In the genomic region with DNA sequence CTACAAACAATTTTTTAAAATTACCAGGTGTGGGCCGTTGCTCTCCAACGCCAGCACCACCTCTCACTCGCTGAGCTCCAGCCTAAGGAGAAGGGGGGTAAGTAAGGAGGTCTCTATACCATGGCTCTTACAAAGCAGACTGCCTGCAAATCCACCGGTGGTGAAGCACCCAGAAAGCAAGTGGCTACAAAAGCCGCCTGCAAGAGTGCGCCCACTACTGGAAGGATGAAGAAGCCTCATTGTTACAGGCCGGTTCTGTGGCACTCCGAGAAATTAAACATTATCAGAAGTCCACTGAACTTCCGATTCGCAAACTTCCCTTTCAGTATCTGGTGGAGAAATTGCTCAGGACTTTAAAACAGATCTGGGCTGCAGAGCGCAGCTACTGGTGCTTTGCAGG, we compare ENCODE assay signal across 11 cellular contexts. TPM values are rescaled to one million over a fixed set of nuclear protein-coding genes. Genes with fewer than 3 reads are reported as not detected.
DNase-seq lines count a peak whose midpoint lies in the region; ATAC-seq, FAIRE-seq and TF ChIP-seq lines count a peak whose summit lies in the region.
"Had no signal": no experiment of that assay in that cellular context is flagged by ENCODE, and none has a peak within 500 bp of the region (broad histone marks: within the 10 kb centered on the region; RNA-seq: fewer than 3 reads in every experiment).

No MANE protein-coding gene starts in this region.

- H3K18ac ChIP-seq in H1 (ENCODE audit: extremely low read depth, low read length) = no peak overlapping the region

- CTCF ChIA-PET in HepG2 (lab: Yijun Ruan, JAX; ENCODE audit: low intra/inter-chr PET ratio, low total read pairs) = no interaction called here
- CTCF ChIA-PET in H1 (lab: Charles Lee; ENCODE audit: partially characterized antibody) = interaction anchor here (0.6 to 8.2 kb wide), 16 partner anchors 8 to 299 kb away, joined by 3 to 78 read pairs (median 4); a partner anchor contains a TSS
- CTCF ChIA-PET in mammary epithelial cell (lab: Charles Lee; ENCODE audit: low non-redundant PET) = no interaction called here

- no peak overlapping the region for H2BK20ac ChIP-seq in H1 (ENCODE audit: low read length)

- H3K27ac ChIP-seq in HepG2 (ENCODE audit: extremely low read length, insufficient read depth, low read length) (no peak overlapping the region), right lobe of liver (no peak overlapping the region), H1 (ENCODE audit: low read depth, low read length) (no peak overlapping the region), stomach (no peak overlapping the region), mammary epithelial cell (ENCODE audit: insufficient read depth, low read depth, low read length) (no peak overlapping the region)
- H3K27ac ChIP-seq: pancreas had no signal

- H3K4me1 ChIP-seq in HepG2 (ENCODE audit: insufficient read depth, low read length) (no peaks in the 10 kb centered on the region), right lobe of liver (no peaks in the 10 kb centered on the region), Loucy (ENCODE audit: insufficient read depth, low read length, poor library complexity, severe bottlenecking) (no peaks in the 10 kb centered on the region), H1 (replicated peaks in 1 of 4; ENCODE audit: control insufficient read depth in 3 of 4, insufficient read depth in 4 of 4, low read length in 3 of 4) (no peaks in the 10 kb centered on the region), stomach (no peaks in the 10 kb centered on the region), mammary epithelial cell (ENCODE audit: insufficient read depth, low read length) (no peaks in the 10 kb centered on the region)
- H3K4me1 ChIP-seq: pancreas had no signal

- H3K36me3 ChIP-seq in HepG2 (replicated peaks in 1 of 2; ENCODE audit: control insufficient read depth in 1 of 2, insufficient read depth in 2 of 2, low read length in 2 of 2) (no peaks in the 10 kb centered on the region), right lobe of liver (no peaks in the 10 kb centered on the region), Loucy (ENCODE audit: insufficient read depth, low read length) (no peaks in the 10 kb centered on the region), H1 (ENCODE audit: control insufficient read depth in 2 of 4, insufficient read depth in 4 of 4, low read length in 3 of 4) (no peaks in the 10 kb centered on the region), stomach (no peaks in the 10 kb centered on the region), mammary epithelial cell (ENCODE audit: insufficient read depth, low read length) (no peaks in the 10 kb centered on the region)
- H3K36me3 ChIP-seq: pancreas had no signal

- H2BK5ac ChIP-seq in H1 (ENCODE audit: low read depth, low read length) = no peak overlapping the region

- H3K9me3 ChIP-seq in HepG2 (ENCODE audit: low read length) (no peaks in the 10 kb centered on the region), right lobe of liver (no peaks in the 10 kb centered on the region), Loucy (ENCODE audit: insufficient read depth, low read depth, low read length) (no peaks in the 10 kb centered on the region), H1 (ENCODE audit: insufficient read depth in 2 of 2, low read depth in 1 of 2, low read length in 1 of 2) (no peaks in the 10 kb centered on the region), stomach (no peaks in the 10 kb centered on the region), mammary epithelial cell (replicated peaks; ENCODE audit: insufficient read depth, low read length) (no peaks in the 10 kb centered on the region)
- H3K9me3 ChIP-seq: pancreas had no signal

- TF ChIP-seq RAD21 in HepG2 (CRISPR knock-in tag; IDR thresholded peaks at IDR 0.05) = no peak
- TF ChIP-seq RAD21 in H1 (IDR thresholded peaks at IDR 0.05 in 1 of 2, conservative IDR thresholded peaks at IDR 0.05 in 1 of 2; ENCODE audit: low read depth in 2 of 2, low read length in 2 of 2) = peak; percentile 71 to 82

- no peak overlapping the region for H3K14ac ChIP-seq in H1 (ENCODE audit: insufficient read length)

- DNase-seq in HepG2 (ENCODE audit: low spot score) (peak; percentile 31), right lobe of liver (no peak), H1 (ENCODE audit: low read depth in 1 of 2, low spot score in 2 of 2) (peak; percentile 27 to 71), stomach (peak; percentile 25), hepatic stellate cell (ENCODE audit: low spot score) (no peak), mammary epithelial cell (no peak)
- DNase-seq: activated B cell treated with CpG ODN at 0.5 μM for 24 hours, NCI-H510A treated with DMSO at 0.1 percent for 48 hours, pancreas had no signal

- FAIRE-seq in HepG2 (lab: Jason Lieb, UNC) (no peak), H1 (lab: Jason Lieb, UNC) (peak; percentile 24)
- FAIRE-seq: pancreas had no signal

- BruUV-seq in HepG2 (replicated peaks; lab: Mats Ljungman, UMichigan) (no TSS peak), mammary epithelial cell (replicated peaks; lab: Mats Ljungman, UMichigan) (no TSS peak)

- TF ChIP-seq CTCF in HepG2 (CRISPR knock-in tag; IDR thresholded peaks at IDR 0.05) (peak; percentile 48), right lobe of liver (IDR thresholded peaks at IDR 0.05) (peak in 1 of 4 donors; percentile 11), Loucy (conservative IDR thresholded peaks at IDR 0.05; ENCODE audit: low read length) (peak; percentile 35), H1 (IDR thresholded peaks at IDR 0.05; ENCODE audit: control extremely low read depth in 1 of 3, insufficient read depth in 1 of 3, low read depth in 1 of 3, low read length in 3 of 3) (peak; percentile 69 to 90 (median 82)), stomach (IDR thresholded peaks at IDR 0.05) (peak in 1 of 7 experiments; percentile 12), mammary epithelial cell (conservative IDR thresholded peaks at IDR 0.05 in 1 of 2, IDR thresholded peaks at IDR 0.05 in 1 of 2; ENCODE audit: extremely low read depth in 1 of 2, insufficient read depth in 1 of 2, low read depth in 1 of 2, low read length in 2 of 2) (peak in 1 of 2 donors; percentile 7)

- H2BK15ac ChIP-seq in H1 (ENCODE audit: low read length) = no peak overlapping the region

- H2BK12ac ChIP-seq in H1 (ENCODE audit: low read depth, low read length) = no peak overlapping the region

- H3K23me2 ChIP-seq in H1 (ENCODE audit: low read depth, low read length) = no peaks in the 10 kb centered on the region

- no peak overlapping the region for H2BK120ac ChIP-seq in H1 (replicated peaks; ENCODE audit: low read depth, low read length)

- 58% methylated on average over 6 of the region's 11 CpGs for WGBS in HepG2 (ENCODE audit: low lambda C conversion rate)
- 83% methylated on average over 8 of the region's 11 CpGs for WGBS in right lobe of liver (ENCODE audit: insufficient coverage, low coverage, low lambda C conversion rate, missing lambda C conversion rate)
- WGBS in H1 (ENCODE audit: extremely low coverage in 1 of 2, insufficient coverage in 1 of 2, insufficient read length in 1 of 2, insufficient replicate concordance in 2 of 2, low coverage in 1 of 2, low lambda C conversion rate in 2 of 2, missing lambda C conversion rate in 1 of 2), 2 experiments = 45% methylated on average over 11 of the region's 11 CpGs; no CpG with 5 or more reads in 1 of the 2 experiments
- 44 to 62% (median 55%) methylated on average over 11 of the region's 11 CpGs for WGBS in stomach, 5 donors
- WGBS in mammary epithelial cell (ENCODE audit: low coverage, missing lambda C conversion rate) = 78% methylated on average over 10 of the region's 11 CpGs

- no peak overlapping the region for H3K4ac ChIP-seq in H1 (replicated peaks; ENCODE audit: insufficient read length, low read depth, low read length)

- H2AK5ac ChIP-seq in H1 (ENCODE audit: low read depth, low read length) = no peak overlapping the region

- ATAC-seq in HepG2 = peak; percentile 86
- ATAC-seq in right lobe of liver = no peak
- no peak for ATAC-seq in GM18505 (IDR thresholded peaks at IDR 0.05; ENCODE audit: unreplicated experiment)

- H4K91ac ChIP-seq in H1 (replicated peaks; ENCODE audit: insufficient read length, low read length) = no peak overlapping the region

- H3F3A ChIP-seq in Loucy (ENCODE audit: low read depth) = no peaks in the 10 kb centered on the region

- no peaks in the 10 kb centered on the region for H3K9me2 ChIP-seq in Loucy (replicated peaks; ENCODE audit: low read depth, low read length)

- intact Hi-C loops in HepG2 (cut with micrococcal nuclease; ENCODE audit: unreplicated experiment) = no loop called here
- intact Hi-C loops in right lobe of liver (cut with DNase I) = no loop called here
- intact Hi-C loops in stomach (cut with DNase I; ENCODE audit: low total_unique reads) = no loop called here
- intact Hi-C loops in mammary epithelial cell (cut with micrococcal nuclease) = no loop called here

- H3K56ac ChIP-seq in H1 (replicated peaks; ENCODE audit: insufficient read length, low read depth, low read length) = no peak overlapping the region

- no peaks in the 10 kb centered on the region for H4K20me1 ChIP-seq in HepG2 (ENCODE audit: insufficient read depth, low read length)
- no peaks in the 10 kb centered on the region for H4K20me1 ChIP-seq in Loucy (ENCODE audit: insufficient read depth, low read length, poor library complexity, severe bottlenecking)
- H4K20me1 ChIP-seq in H1 (replicated peaks in 1 of 2; ENCODE audit: control insufficient read depth in 1 of 2, insufficient read depth in 2 of 2, low read length in 2 of 2) = no peaks in the 10 kb centered on the region
- H4K20me1 ChIP-seq in mammary epithelial cell (ENCODE audit: insufficient read depth, low read length) = no peaks in the 10 kb centered on the region

- TF ChIP-seq POLR2A in HepG2 (IDR thresholded peaks at IDR 0.05; ENCODE audit: insufficient read depth in 1 of 2, low read depth in 2 of 2, low read length in 2 of 2) (no peak), right lobe of liver (IDR thresholded peaks at IDR 0.05) (no peak), H1 (IDR thresholded peaks at IDR 0.05; ENCODE audit: control extremely low read depth in 1 of 2, low read depth in 2 of 2, low read length in 2 of 2) (no peak), stomach (IDR thresholded peaks at IDR 0.05) (no peak), GM18505 (IDR thresholded peaks at IDR 0.05; ENCODE audit: borderline replicate concordance, extremely low read depth, insufficient read depth, insufficient read length) (no peak)

- H4K8ac ChIP-seq in H1 (ENCODE audit: extremely low read depth, insufficient read depth, low read length) = no peak overlapping the region

- dilution Hi-C loops in mammary epithelial cell (cut with HindIII; ENCODE audit: low sequenced_read_pairs) = no loop called here

- no peaks in the 10 kb centered on the region for H3K79me1 ChIP-seq in H1 (ENCODE audit: low read depth, low read length)

- no peak overlapping the region for H4K5ac ChIP-seq in H1 (ENCODE audit: insufficient read length, low read depth, low read length)

- H3K4me3 ChIP-seq in HepG2 (replicated peaks in 1 of 3; ENCODE audit: insufficient read depth in 1 of 3, low read depth in 2 of 3, low read length in 3 of 3) (no peak overlapping the region), right lobe of liver (no peak overlapping the region), Loucy (ENCODE audit: low read length, poor library complexity, severe bottlenecking) (no peak overlapping the region), H1 (ENCODE audit: extremely low read depth in 1 of 4, insufficient read depth in 2 of 4, low read depth in 3 of 4, low read length in 4 of 4) (no peak overlapping the region), stomach (no peak overlapping the region), mammary epithelial cell (replicated peaks in 1 of 3; ENCODE audit: insufficient read depth in 1 of 3, low read depth in 2 of 3, low read length in 3 of 3) (no peak overlapping the region)
- H3K4me3 ChIP-seq: pancreas had no signal

- in situ Hi-C loops in HepG2 (cut with HindIII; ENCODE audit: extremely low pct_ligation_motif_present, low pct_unique_long_range_greater_than_20kb) (no loop called here), mammary epithelial cell (cut with MboI; ENCODE audit: low sequenced_read_pairs in 2 of 2) (no loop called here)

- H3K4me2 ChIP-seq in HepG2 (ENCODE audit: low read depth, low read length) (no peak overlapping the region), Loucy (ENCODE audit: low read depth, low read length, poor library complexity, severe bottlenecking) (no peak overlapping the region), H1 (ENCODE audit: insufficient read depth in 1 of 2, low read depth in 2 of 2, low read length in 2 of 2) (no peak overlapping the region), mammary epithelial cell (ENCODE audit: insufficient read depth, low read depth, low read length) (no peak overlapping the region)

- H3K79me2 ChIP-seq in HepG2 (ENCODE audit: insufficient read depth, low read length) (no peaks in the 10 kb centered on the region), Loucy (ENCODE audit: insufficient read depth, low read length) (no peaks in the 10 kb centered on the region), H1 (ENCODE audit: control insufficient read depth in 1 of 2, insufficient read depth in 2 of 2, low read length in 2 of 2) (no peaks in the 10 kb centered on the region), mammary epithelial cell (ENCODE audit: insufficient read depth, low read length) (no peaks in the 10 kb centered on the region)

- POLR2A ChIA-PET in HepG2 (lab: Yijun Ruan, JAX) = no interaction called here
- POLR2A ChIA-PET in H1 (lab: Charles Lee; ENCODE audit: partially characterized antibody) = no interaction called here

- H3K9ac ChIP-seq in HepG2 (ENCODE audit: insufficient read depth, low read depth, low read length) (no peak overlapping the region), Loucy (ENCODE audit: low read depth, low read length, poor library complexity, severe bottlenecking) (no peak overlapping the region), H1 (replicated peaks in 1 of 4; ENCODE audit: extremely low read depth in 1 of 4, low read depth in 3 of 4, low read length in 3 of 4) (no peak overlapping the region), mammary epithelial cell (ENCODE audit: insufficient read depth, low read length) (no peak overlapping the region)

- H3K27me3 ChIP-seq in HepG2 (ENCODE audit: control insufficient read depth in 1 of 2, insufficient read depth in 2 of 2, low read length in 2 of 2) (no peaks in the 10 kb centered on the region), right lobe of liver (no peaks in the 10 kb centered on the region), Loucy (ENCODE audit: insufficient read depth, low read length, poor library complexity, severe bottlenecking) (no peaks in the 10 kb centered on the region), H1 (replicated peaks in 1 of 4; ENCODE audit: control insufficient read depth in 3 of 4, extremely low read depth in 1 of 4, insufficient read depth in 3 of 4, low read length in 3 of 4) (peaks cover 0 to 1% (median 0%) of the 10 kb centered on the region in 4 experiments; a peak in 1 of 7 replicates), stomach (no peaks in the 10 kb centered on the region), mammary epithelial cell (ENCODE audit: insufficient read depth, low read length) (peaks cover 5% of the 10 kb centered on the region)
- H3K27me3 ChIP-seq: pancreas had no signal

- TF ChIP-seq EP300 in HepG2 (IDR thresholded peaks at IDR 0.05; ENCODE audit: low read depth in 2 of 2, low read length in 2 of 2) (no peak), HepG2 (CRISPR knock-in tag; IDR thresholded peaks at IDR 0.05; ENCODE audit: borderline replicate concordance) (no peak), H1 (IDR thresholded peaks at IDR 0.05; ENCODE audit: borderline replicate concordance in 1 of 2, low read depth in 2 of 2, low read length in 2 of 2) (no peak), stomach (IDR thresholded peaks at IDR 0.05) (no peak)

- no peak overlapping the region for H3K23ac ChIP-seq in H1 (ENCODE audit: insufficient read length)

- H2AFZ ChIP-seq in HepG2 (ENCODE audit: low read length) (no peak overlapping the region), Loucy (ENCODE audit: low read length) (no peak overlapping the region), H1 (ENCODE audit: low read length) (peak overlapping the region; percentile 82; the same call in 1 of the 2 replicates), mammary epithelial cell (ENCODE audit: low read depth, low read length) (no peak overlapping the region)

RNA-seq across cellular contexts. Expression of a gene that starts 46.0 kb away (rescaled TPM):
- total RNA-seq in HepG2 (2016; rRNA removed; fragmentation: Illumina TruSeq; extraction: Trizol) = 4.4 and 5.3 TPM in 2 replicates
- total RNA-seq in HepG2 (2016; cell fraction: cytosol; rRNA removed; fragmentation: Illumina TruSeq; extraction: Trizol; ENCODE audit: low read depth) = 1.1 and 1.3 TPM in 2 replicates
- 4.2 and 5.4 TPM in 2 replicates for total RNA-seq in HepG2 (2016; cell fraction: insoluble cytoplasmic fraction; rRNA removed; fragmentation: Illumina TruSeq; extraction: Trizol)
- total RNA-seq in HepG2 (2016; cell fraction: membrane; rRNA removed; fragmentation: Illumina TruSeq; extraction: Trizol) = 1.9 and 2.0 TPM in 2 replicates
- 1.9 and 2.3 TPM in 2 replicates for total RNA-seq in HepG2 (2016; cell fraction: nucleus; rRNA removed; fragmentation: Illumina TruSeq; extraction: Trizol)
- polyA plus RNA-seq in HepG2 (2011; rRNA removed) = 3.2 and 5.2 TPM in 2 replicates
- 3.4 and 3.6 TPM in 2 replicates for polyA plus RNA-seq in HepG2 (2011; cell fraction: cytosol; rRNA removed)
- polyA plus RNA-seq in HepG2 (2011; cell fraction: nucleus; rRNA removed) = 6.3 and 8.9 TPM in 2 replicates
- polyA plus RNA-seq in HepG2 (2012) = 3.0 and 4.8 TPM in 2 replicates
- 0.44 and 0.78 TPM in 2 replicates for polyA plus RNA-seq in HepG2 (2016; cell fraction: cytosol; fragmentation: Illumina TruSeq; extraction: Trizol; ENCODE audit: low read depth)
- polyA plus RNA-seq in HepG2 (2016; cell fraction: insoluble cytoplasmic fraction; fragmentation: Illumina TruSeq; extraction: Trizol; ENCODE audit: low read depth) = 4.7 and 5.5 TPM in 2 replicates
- polyA plus RNA-seq in HepG2 (2016; cell fraction: membrane; fragmentation: Illumina TruSeq; extraction: Trizol; ENCODE audit: low read depth) = 1.2 and 1.8 TPM in 2 replicates
- 2.7 and 4.5 TPM in 2 replicates for polyA plus RNA-seq in HepG2 (2016; cell fraction: nucleus; fragmentation: Illumina TruSeq; extraction: Trizol; ENCODE audit: insufficient read depth, low read depth)
- 10.1 TPM in 1 of 2 replicates, not detected in the other for polyA minus RNA-seq in HepG2 (2011; rRNA and poly(A)+ RNA removed; ENCODE audit: low replicate concordance)
- polyA minus RNA-seq in HepG2 (2011; cell fraction: cytosol; rRNA and poly(A)+ RNA removed) = 3.1 and 6.1 TPM in 2 replicates
- polyA minus RNA-seq in HepG2 (2011; cell fraction: nucleus; rRNA and poly(A)+ RNA removed) = 5.4 and 9.6 TPM in 2 replicates
- total RNA-seq in right lobe of liver = 100 to 1,000 TPM in 5 of 6 experiments, 10 to 100 TPM in 1; 98.9 to 260 (median 154) TPM
- total RNA-seq in H1 (2021; fragmentation: NEBNext Ultra II Directional; extraction: Animal tissue kit (Norgen Biotek cat#: 25700)) = 25.4 and 26.1 TPM in 2 replicates
- 29.5 and 47.1 TPM in 2 replicates for polyA plus RNA-seq in H1 (2011; rRNA removed)
- 41.9 TPM for polyA plus RNA-seq in H1 (2011; cell fraction: cytosol; rRNA removed)
- polyA plus RNA-seq in H1 (2011; cell fraction: nucleus; rRNA removed) = 46.2 TPM
- polyA plus RNA-seq in H1 (2012, experiment 1 of 2) = 20.2 to 26.1 TPM (median 21.1 TPM) in 4 replicates
- polyA plus RNA-seq in H1 (2012, experiment 2 of 2) = 2.6 TPM
- polyA plus RNA-seq in H1 (2013, experiment 1 of 2) = 15.1 TPM
- polyA plus RNA-seq in H1 (2013, experiment 2 of 2) = 12.5 TPM
- 16.6 and 23.0 TPM in 2 replicates for polyA minus RNA-seq in H1 (2011; rRNA and poly(A)+ RNA removed)
- polyA minus RNA-seq in H1 (2011; cell fraction: cytosol; rRNA and poly(A)+ RNA removed) = 29.2 TPM
- polyA minus RNA-seq in H1 (2011; cell fraction: nucleus; rRNA and poly(A)+ RNA removed) = 30.5 TPM
- total RNA-seq in stomach = 1 to 10 TPM in 1 of 5 donors, not detected in 4; 6.1 TPM
- 1 to 10 TPM; 1.0 to 8.6 (median 1.8) TPM for polyA plus RNA-seq in stomach
- total RNA-seq in mammary epithelial cell = 1 to 10 TPM in 1 of 2 donors, not detected in 1; 1.8 TPM
- not detected for polyA plus RNA-seq in mammary epithelial cell
- polyA minus RNA-seq in mammary epithelial cell = not detected
- total RNA-seq: activated B cell treated with CpG ODN at 0.5 μM for 24 hours had no signal

Comparison
In these comparisons a context has a peak if more than half of its experiments do, and no peak if none do; other contexts are left out.
1. DNase-seq: peak in HepG2 (single experiment), H1 (2 of 2) and stomach (single experiment); none in right lobe of liver (0 of 3), hepatic stellate cell (single experiment) and mammary epithelial cell (single experiment).